9 cellular contexts compared by ENCODE assay signal in genomic region chr11:134034496-134035381, GRCh38. TPM values are rescaled to one million over a fixed set of nuclear protein-coding genes. Genes with fewer than 3 reads are reported as not detected.
DNase-seq lines count a peak whose midpoint lies in the region; ATAC-seq and TF ChIP-seq lines count a peak whose summit lies in the region.
"Had no signal": no experiment of that assay in that cellular context is flagged by ENCODE, and none has a peak within 500 bp of the region (broad histone marks: within the 10 kb centered on the region; RNA-seq: fewer than 3 reads in every experiment).

No MANE protein-coding gene starts in this region.

- peak overlapping the region; percentile 45 for H3K27ac ChIP-seq in C4-2B
- peak overlapping the region; percentile 61 to 80 for H3K27ac ChIP-seq in breast epithelium
- no peak overlapping the region for H3K27ac ChIP-seq in A673 (ENCODE audit: low read depth, low read length, poor library complexity, severe bottlenecking)

- CTCF ChIA-PET in A673 (lab: Charles Lee), result interaction anchor here (0.8 to 1.3 kb wide), 2 partner anchors 16 to 107 kb away, joined by 3 to 4 read pairs; no protein-coding TSS in a partner anchor

- TF ChIP-seq POLR2A in breast epithelium (IDR thresholded peaks at IDR 0.05), result no peak

- peaks cover 12 to 17% of the 10 kb centered on the region in 2 donors for H3K27me3 Mint-ChIP-seq in natural killer cell treated with Interleukin-12 subunit alpha and Interleukin-12 subunit beta and Interleukin-15 and Interleukin-18, amount 100 ng/mL, for 72 hours

- H3K4me1 ChIP-seq in breast epithelium (peaks cover 0 to 15% of the 10 kb centered on the region in 2 donors), A673 (ENCODE audit: insufficient read depth, low read length, poor library complexity, severe bottlenecking) (peaks cover 25% of the 10 kb centered on the region)

- no peaks in the 10 kb centered on the region for H3K9me3 Mint-ChIP-seq in natural killer cell treated with Interleukin-12 subunit alpha and Interleukin-12 subunit beta and Interleukin-15 and Interleukin-18, amount 100 ng/mL, for 72 hours
- H3K9me3 Mint-ChIP-seq: memory B cell had no signal

- H3K4me1 Mint-ChIP-seq in natural killer cell treated with Interleukin-12 subunit alpha and Interleukin-12 subunit beta and Interleukin-15 and Interleukin-18, amount 100 ng/mL, for 72 hours (ENCODE audit: low read depth in 2 of 2), result peaks cover 24 to 33% of the 10 kb centered on the region in 2 donors

- no peaks in the 10 kb centered on the region for H3K36me3 Mint-ChIP-seq in natural killer cell treated with Interleukin-12 subunit alpha and Interleukin-12 subunit beta and Interleukin-15 and Interleukin-18, amount 100 ng/mL, for 72 hours
- H3K36me3 Mint-ChIP-seq: memory B cell had no signal

- intact Hi-C loops in breast epithelium (cut with DNase I; ENCODE audit: low total_unique reads) (no loop called here), A673 (cut with micrococcal nuclease; ENCODE audit: unreplicated experiment) (no loop called here)

- POLR2A ChIA-PET in A673 (lab: Charles Lee; ENCODE audit: low non-redundant PET), result no interaction called here

- DNase-seq in NCI-H1092 (lab: John Stamatoyannopoulos, UW) (peak; percentile 92), breast epithelium (ENCODE audit: low spot score in 2 of 2) (peak; percentile 26 to 67), A673 (ENCODE audit: low spot score) (no peak), DMS114 treated with DMSO at 0.1 percent for 48 hours (lab: John Stamatoyannopoulos, UW; ENCODE audit: unreplicated experiment) (no peak), CD1c-positive myeloid dendritic cell (ENCODE audit: extremely low spot score) (no peak)
- DNase-seq in natural killer cell treated with Interleukin-12 subunit alpha and Interleukin-12 subunit beta and Interleukin-15 and Interleukin-18, amount 100 ng/mL, for 72 hours (ENCODE audit: low spot score), result no peak

- H3K27me3 ChIP-seq in breast epithelium (peaks cover 0 to 3% of the 10 kb centered on the region in 2 donors), A673 (replicated peaks; ENCODE audit: insufficient read depth, low read depth, low read length, poor library complexity) (no peaks in the 10 kb centered on the region)

- peak overlapping the region in 1 of 3 donors; percentile 32 for H3K4me3 ChIP-seq in breast epithelium
- H3K4me3 ChIP-seq in A673 (ENCODE audit: low read depth, low read length, poor library complexity, severe bottlenecking), result no peak overlapping the region

- H3K36me3 ChIP-seq in breast epithelium (no peaks in the 10 kb centered on the region), A673 (ENCODE audit: insufficient read depth, low read length, poor library complexity, severe bottlenecking) (no peaks in the 10 kb centered on the region)

- no peak for ATAC-seq in natural killer cell treated with Interleukin-12 subunit alpha and Interleukin-12 subunit beta and Interleukin-15 and Interleukin-18, amount 100 ng/mL, for 72 hours
- no peak for ATAC-seq in GM18520 (IDR thresholded peaks at IDR 0.05; ENCODE audit: unreplicated experiment)

- TF ChIP-seq CTCF in C4-2B (conservative IDR thresholded peaks at IDR 0.05) (no peak), breast epithelium (IDR thresholded peaks at IDR 0.05) (no peak), A673 (conservative IDR thresholded peaks at IDR 0.05; ENCODE audit: low read depth, low read length) (no peak)

- peak overlapping the region; percentile 69 for H3K4me3 Mint-ChIP-seq in natural killer cell treated with Interleukin-12 subunit alpha and Interleukin-12 subunit beta and Interleukin-15 and Interleukin-18, amount 100 ng/mL, for 72 hours

- no TSS peak for BruUV-seq in A673 (replicated peaks; lab: Mats Ljungman, UMichigan)

- no peaks in the 10 kb centered on the region for H3K9me3 ChIP-seq in breast epithelium
- no peaks in the 10 kb centered on the region for H3K9me3 ChIP-seq in A673 (ENCODE audit: low read depth, low read length, poor library complexity, severe bottlenecking)

- no peak overlapping the region for H3K27ac Mint-ChIP-seq in natural killer cell treated with Interleukin-12 subunit alpha and Interleukin-12 subunit beta and Interleukin-15 and Interleukin-18, amount 100 ng/mL, for 72 hours
- H3K27ac Mint-ChIP-seq: memory B cell had no signal

RNA-seq across cellular contexts. Expression of gene JAM3, which starts 34.1 kb away (rescaled TPM):
- total RNA-seq in breast epithelium, result 10 to 100 TPM; 25.0 to 34.5 (median 33.8) TPM
- 1 to 10 TPM; 2.9 to 5.7 TPM for total RNA-seq in natural killer cell treated with Interleukin-12 subunit alpha and Interleukin-12 subunit beta and Interleukin-15 and Interleukin-18, amount 100 ng/mL, for 72 hours
- 9.0 and 14.5 TPM in 2 replicates for total RNA-seq in A673 (2021)

Comparison
In these comparisons a context has a peak if more than half of its experiments do, and no peak if none do; other contexts are left out.
1. DNase-seq: peak in NCI-H1092 (single experiment) and breast epithelium (2 of 2); none in natural killer cell treated with Interleukin-12 subunit alpha and Interleukin-12 subunit beta and Interleukin-15 and Interleukin-18, amount 100 ng/mL, for 72 hours (single experiment), A673 (single experiment), DMS114 treated with DMSO at 0.1 percent for 48 hours (single experiment) and CD1c-positive myeloid dendritic cell (single experiment).